27 cellular contexts compared by ENCODE assay signal in genomic region chr4:182705389-182705788, GRCh38.
"Had no signal": no experiment of that assay in that cellular context is flagged by ENCODE, and none has a peak within 500 bp of the region (broad histone marks: within the 10 kb centered on the region; RNA-seq: fewer than 3 reads in every experiment).

No MANE protein-coding gene starts in this region.

- DNase-seq: colonic mucosa; cortex of kidney; dermis blood vessel endothelial cell; dorsolateral prefrontal cortex; effector CD4-positive, alpha-beta T cell; effector CD8-positive, alpha-beta T cell; effector memory CD4-positive, alpha-beta T cell; effector memory CD8-positive, alpha-beta T cell; endodermal cell; erythroblast; esophagus squamous epithelium; foreskin fibroblast; foreskin keratinocyte; foreskin melanocyte; gastrocnemius medialis; glutamatergic neuron; head of caudate nucleus; heart left ventricle had no signal

- ATAC-seq: effector memory CD8-positive, alpha-beta T cell; esophagus mucosa; foreskin keratinocyte; gastrocnemius medialis; gastroesophageal sphincter; heart left ventricle had no signal

- H3K4me1 ChIP-seq: colonic mucosa, esophagus muscularis mucosa, esophagus squamous epithelium, foreskin keratinocyte, gastrocnemius medialis, gastroesophageal sphincter, heart left ventricle had no signal

- H3K9me3 ChIP-seq: colonic mucosa, esophagus muscularis mucosa, esophagus squamous epithelium, gastrocnemius medialis, gastroesophageal sphincter, heart left ventricle had no signal

- H3K36me3 ChIP-seq: colonic mucosa, esophagus muscularis mucosa, esophagus squamous epithelium, gastrocnemius medialis, gastroesophageal sphincter, heart left ventricle had no signal

- H3K27me3 ChIP-seq: colonic mucosa, dorsolateral prefrontal cortex, esophagus muscularis mucosa, esophagus squamous epithelium, foreskin keratinocyte, gastrocnemius medialis, gastroesophageal sphincter, heart left ventricle had no signal

- H3K27ac ChIP-seq: colonic mucosa, coronary artery, dorsolateral prefrontal cortex, epithelial cell of prostate, esophagus muscularis mucosa, esophagus squamous epithelium, foreskin keratinocyte, gastrocnemius medialis, gastroesophageal sphincter, heart left ventricle had no signal

- FAIRE-seq: colon, endometrium, endothelial cell of umbilical vein, frontal cortex had no signal

- H3K4me3 ChIP-seq: colonic mucosa, coronary artery, dorsolateral prefrontal cortex, esophagus muscularis mucosa, esophagus squamous epithelium, gastrocnemius medialis, gastroesophageal sphincter, heart left ventricle had no signal
